Comparison of ENCODE assay signal across 8 cellular contexts in genomic region chr10:103968441-103969391, GRCh38. TPM values are rescaled to one million over a fixed set of nuclear protein-coding genes. Genes with fewer than 3 reads are reported as not detected.
DNase-seq lines count a peak whose midpoint lies in the region; ATAC-seq and TF ChIP-seq lines count a peak whose summit lies in the region.

No MANE protein-coding gene starts in this region.

- no peaks in the 10 kb centered on the region for H3K9me3 ChIP-seq in MG63

- peaks cover 41% of the 10 kb centered on the region for H3K4me1 Mint-ChIP-seq in nephron

- TF ChIP-seq CTCF in dorsolateral prefrontal cortex (IDR thresholded peaks at IDR 0.05 in 54 of 56, conservative IDR thresholded peaks at IDR 0.05 in 2 of 56; ENCODE audit: low read depth in 1 of 56, partially characterized antibody in 56 of 56) (no peak), nephron (IDR thresholded peaks at IDR 0.05; ENCODE audit: unreplicated experiment in 3 of 3) (no peak)

- H3K27me3 Mint-ChIP-seq in nephron (ENCODE audit: low read depth): no peaks in the 10 kb centered on the region

- H3K36me3 Mint-ChIP-seq in nephron (ENCODE audit: low read depth): peaks cover 5% of the 10 kb centered on the region

- H3K4me3 ChIP-seq in MG63: peak overlapping the region; percentile 89
- H3K4me3 ChIP-seq in dorsolateral prefrontal cortex: peak overlapping the region; percentile 59 to 96 (median 84)

- peak overlapping the region; percentile 25 to 81 (median 74) for H3K27ac Mint-ChIP-seq in nephron

- no peaks in the 10 kb centered on the region for H3K9me3 Mint-ChIP-seq in nephron

- ATAC-seq in HG02588 (IDR thresholded peaks at IDR 0.05; ENCODE audit: unreplicated experiment) (no peak), HG02678 (IDR thresholded peaks at IDR 0.05; ENCODE audit: unreplicated experiment) (no peak)

- H3K27me3 ChIP-seq in MG63: no peaks in the 10 kb centered on the region
- H3K27me3 ChIP-seq in dorsolateral prefrontal cortex: no peaks in the 10 kb centered on the region

- H3K27ac ChIP-seq in dorsolateral prefrontal cortex: peak overlapping the region in 31 of 59 donors; percentile 13 to 99 (median 91)

- no peaks in the 10 kb centered on the region for H3K36me3 ChIP-seq in MG63

- H3K4me3 Mint-ChIP-seq in nephron: peak overlapping the region; percentile 93 to 96 (median 95)

- DNase-seq in CD1c-positive myeloid dendritic cell (ENCODE audit: extremely low spot score) (peak; percentile 9), MG63 (no peak), dorsolateral prefrontal cortex (no peak), NCI-H526 (lab: John Stamatoyannopoulos, UW) (no peak), mucosa of gallbladder (ENCODE audit: low spot score) (no peak)

- intact Hi-C loops in dorsolateral prefrontal cortex (cut with DNase I): loop anchor here (5.0 kb wide), 3 partner anchors 36 to 64 kb away; no protein-coding TSS in a partner anchor

RNA-seq across cellular contexts. Expression of gene SLK, which starts 1.8 kb away (rescaled TPM):
- total RNA-seq in MG63 (2014; rRNA removed; shearing (Covaris generic); ENCODE audit: low replicate concordance): 19.0 and 31.0 TPM in 2 replicates
- total RNA-seq in dorsolateral prefrontal cortex: 10 to 100 TPM; 27.0 to 53.9 (median 38.6) TPM
- 38.5 TPM for total RNA-seq in mucosa of gallbladder

RNA-seq across cellular contexts. Expression of gene STN1, which starts 50.7 kb away (rescaled TPM):
- total RNA-seq in MG63 (2014; rRNA removed; shearing (Covaris generic); ENCODE audit: low replicate concordance): 29.1 and 33.2 TPM in 2 replicates
- total RNA-seq in dorsolateral prefrontal cortex (10 to 100 TPM in 115 of 120 experiments, 1 to 10 TPM in 5; 7.9 to 24.9 (median 15.5) TPM), mucosa of gallbladder (29.2 TPM)
